Comparison of ENCODE assay signal across 9 cellular contexts in the genomic region with DNA sequence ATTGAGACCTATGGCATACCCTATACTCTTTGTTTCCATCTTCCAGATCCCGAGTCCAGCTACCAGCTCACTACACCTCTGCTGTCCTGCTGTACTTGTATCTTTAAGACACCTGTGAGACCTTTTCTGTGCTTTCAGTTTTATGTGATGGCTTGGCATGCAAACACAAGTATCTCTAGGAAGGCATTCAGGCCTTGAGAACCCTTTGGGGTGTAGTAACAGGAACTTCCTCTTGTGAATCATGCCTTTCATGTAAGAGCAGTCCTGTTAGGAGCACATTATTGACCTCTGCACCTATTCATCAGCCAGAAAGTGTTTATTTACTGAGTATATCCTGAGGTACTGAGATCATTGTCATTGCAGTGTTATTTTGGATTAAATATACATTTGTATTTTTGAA.
DNase-seq lines count a peak whose midpoint lies in the region; ATAC-seq and TF ChIP-seq lines count a peak whose summit lies in the region.
"Had no signal": no experiment of that assay in that cellular context is flagged by ENCODE, and none has a peak within 500 bp of the region (broad histone marks: within the 10 kb centered on the region; RNA-seq: fewer than 3 reads in every experiment).

No MANE protein-coding gene starts in this region.

- H3K36me3 Mint-ChIP-seq in CD8-positive, alpha-beta memory T cell: no peaks in the 10 kb centered on the region

- CTCF ChIA-PET in CD8-positive, alpha-beta memory T cell (lab: Charles Lee): no interaction called here

- H3K9me3 ChIP-seq in CD8-positive, alpha-beta memory T cell (ENCODE audit: low read length): no peaks in the 10 kb centered on the region
- no peaks in the 10 kb centered on the region for H3K9me3 ChIP-seq in Peyer's patch

- H3K27me3 ChIP-seq in CD8-positive, alpha-beta memory T cell (ENCODE audit: insufficient read depth, low read length, poor library complexity, severe bottlenecking): no peaks in the 10 kb centered on the region
- H3K27me3 ChIP-seq in Peyer's patch (no peaks in the 10 kb centered on the region), dorsolateral prefrontal cortex (no peaks in the 10 kb centered on the region)

- H3K27ac ChIP-seq in CD8-positive, alpha-beta memory T cell (ENCODE audit: low read depth, low read length): no peak overlapping the region
- H3K27ac ChIP-seq in Peyer's patch (peak overlapping the region in 1 of 4 donors; percentile 62), dorsolateral prefrontal cortex (no peak overlapping the region)
- H3K27ac ChIP-seq: parathyroid adenoma had no signal

- peak overlapping the region in 1 of 7 donors; percentile 53 for H3K4me3 Mint-ChIP-seq in CD8-positive, alpha-beta memory T cell

- H3K27ac Mint-ChIP-seq in CD8-positive, alpha-beta memory T cell: no peak overlapping the region

- no peaks in the 10 kb centered on the region for H3K36me3 ChIP-seq in CD8-positive, alpha-beta memory T cell (ENCODE audit: insufficient read depth, low read length)
- no peaks in the 10 kb centered on the region for H3K36me3 ChIP-seq in Peyer's patch

- H3K4me1 Mint-ChIP-seq in CD8-positive, alpha-beta memory T cell: peaks cover 9 to 15% (median 14%) of the 10 kb centered on the region in 3 donors

- TF ChIP-seq POLR2A in NB4 (IDR thresholded peaks at IDR 0.05; ENCODE audit: extremely low read depth, insufficient read length): no peak
- TF ChIP-seq POLR2A in Peyer's patch (IDR thresholded peaks at IDR 0.05): no peak

- H3K4me3 ChIP-seq in NB4 (ENCODE audit: low read depth, low read length) (no peak overlapping the region), Peyer's patch (no peak overlapping the region), dorsolateral prefrontal cortex (no peak overlapping the region)
- H3K4me3 ChIP-seq in CD8-positive, alpha-beta memory T cell (ENCODE audit: low read length): no peak overlapping the region

- no peak for TF ChIP-seq CTCF in NB4 (IDR thresholded peaks at IDR 0.05; ENCODE audit: low read depth, low read length)
- TF ChIP-seq CTCF in Peyer's patch (IDR thresholded peaks at IDR 0.05): no peak
- no peak for TF ChIP-seq CTCF in dorsolateral prefrontal cortex (IDR thresholded peaks at IDR 0.05 in 54 of 56, conservative IDR thresholded peaks at IDR 0.05 in 2 of 56; ENCODE audit: low read depth in 1 of 56, partially characterized antibody in 56 of 56)

- ATAC-seq in GM19043 (IDR thresholded peaks at IDR 0.05; ENCODE audit: low read depth, unreplicated experiment): peak; percentile 68
- ATAC-seq in HG02852 (IDR thresholded peaks at IDR 0.05; ENCODE audit: unreplicated experiment): peak; percentile 65

- H3K9me3 Mint-ChIP-seq in CD8-positive, alpha-beta memory T cell: peaks cover 0 to 2% (median 0%) of the 10 kb centered on the region in 5 donors

- intact Hi-C loops in dorsolateral prefrontal cortex (cut with DNase I): no loop called here

- DNase-seq in NB4 (ENCODE audit: low read depth) (peak; percentile 43), renal cortical epithelial cell (ENCODE audit: low read depth) (peak; percentile 57), activated gamma-delta T cell treated with Interleukin-2 at 50 U/mL for 16 hours (no peak), Peyer's patch (no peak), dorsolateral prefrontal cortex (no peak)
- DNase-seq in CD8-positive, alpha-beta memory T cell: no peak

- H3K27me3 Mint-ChIP-seq in CD8-positive, alpha-beta memory T cell: peaks cover 2 to 9% of the 10 kb centered on the region in 2 donors

- no peaks in the 10 kb centered on the region for H3K4me1 ChIP-seq in CD8-positive, alpha-beta memory T cell (ENCODE audit: insufficient read depth, low read length)
- H3K4me1 ChIP-seq in Peyer's patch: no peaks in the 10 kb centered on the region
- H3K4me1 ChIP-seq: parathyroid adenoma had no signal

- POLR2A ChIA-PET in CD8-positive, alpha-beta memory T cell (lab: Charles Lee): no interaction called here

Comparison
In these comparisons a context has a peak if more than half of its experiments do, and no peak if none do; other contexts are left out.
1. DNase-seq: peak in NB4 (single experiment) and renal cortical epithelial cell (single experiment); none in activated gamma-delta T cell treated with Interleukin-2 at 50 U/mL for 16 hours (single experiment), CD8-positive, alpha-beta memory T cell (0 of 5), Peyer's patch (0 of 3) and dorsolateral prefrontal cortex (0 of 10).